Comparison of ENCODE assay signal across 8 cellular contexts in the genomic region with DNA sequence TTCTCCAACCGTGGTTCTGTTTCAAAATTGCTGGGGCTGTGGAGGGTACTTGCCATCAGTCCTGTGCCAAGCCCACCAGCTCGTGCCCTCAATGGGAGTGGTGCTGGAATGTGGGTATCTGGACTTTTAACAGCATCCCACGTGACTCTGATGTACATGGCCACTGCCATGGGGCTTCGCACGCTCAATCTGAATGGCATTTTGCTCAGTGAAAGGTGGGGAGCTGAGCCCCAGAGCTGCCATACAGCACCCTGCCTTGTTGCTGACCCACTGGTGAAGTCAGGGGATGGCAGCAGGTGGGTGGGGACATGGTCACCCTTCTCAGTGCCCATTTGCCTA. TPM values are rescaled to one million over a fixed set of nuclear protein-coding genes. Genes with fewer than 3 reads are reported as not detected.
DNase-seq lines count a peak whose midpoint lies in the region; ATAC-seq and TF ChIP-seq lines count a peak whose summit lies in the region.

No MANE protein-coding gene starts in this region.

- DNase-seq in Caco-2 = no peak
- DNase-seq in endothelial cell (ENCODE audit: low spot score) = no peak
- DNase-seq in trophoblast cell = no peak
- DNase-seq in PC-9 = no peak
- no peak for DNase-seq in activated CD4-positive, CD25-positive, alpha-beta regulatory T cell treated with anti-CD3 and anti-CD28 coated beads, Interleukin-2, amount 50 U/mL, for 72 hours

- H3K79me1 ChIP-seq in trophoblast cell (ENCODE audit: low read length) = peaks cover 10% of the 10 kb centered on the region

- H3K27ac ChIP-seq in OCI-LY3 (ENCODE audit: low read length) = peak overlapping the region; percentile 58
- no peak overlapping the region for H3K27ac ChIP-seq in trophoblast cell (ENCODE audit: low read depth, low read length)
- H3K27ac ChIP-seq in PC-9 = no peak overlapping the region

- H3K23ac ChIP-seq in trophoblast cell (ENCODE audit: low read length) = no peak overlapping the region

- BruUV-seq in Caco-2 (replicated peaks; lab: Mats Ljungman, UMichigan) (no TSS peak), PC-9 (replicated peaks; lab: Mats Ljungman, UMichigan) (no TSS peak)

- CTCF ChIA-PET in Caco-2 (lab: Charles Lee) (no interaction called here), PC-9 (lab: Charles Lee) (interaction anchor here (0.5 kb wide), 1 partner anchor 544 kb away, joined by 12 read pairs; no protein-coding TSS in a partner anchor)

- H3K4me1 ChIP-seq in Caco-2 (peaks cover 15% of the 10 kb centered on the region), OCI-LY3 (ENCODE audit: low read length) (peaks cover 42% of the 10 kb centered on the region), trophoblast cell (ENCODE audit: control insufficient read depth in 1 of 2, insufficient read depth in 2 of 2, low read length in 2 of 2) (peaks cover 11 to 13% of the 10 kb centered on the region in 2 experiments), PC-9 (replicated peaks; ENCODE audit: insufficient read depth) (no peaks in the 10 kb centered on the region; the same call in 1 of the 2 replicates)

- H3K79me2 ChIP-seq in OCI-LY3 (ENCODE audit: low read length) (peaks cover 29% of the 10 kb centered on the region), trophoblast cell (ENCODE audit: control insufficient read depth, insufficient read depth, low read length, poor library complexity) (peaks cover 3% of the 10 kb centered on the region), PC-9 (ENCODE audit: low read depth) (no peaks in the 10 kb centered on the region)

- H3K4ac ChIP-seq in trophoblast cell (ENCODE audit: low read depth, low read length) = no peak overlapping the region

- no peak overlapping the region for H4K8ac ChIP-seq in trophoblast cell (ENCODE audit: low read depth, low read length)

- no CpG with 5 or more reads among the region's 5 CpGs for WGBS in trophoblast cell (ENCODE audit: extremely low coverage, insufficient coverage, insufficient read length)

- H3K9me3 ChIP-seq in Caco-2 = no peaks in the 10 kb centered on the region
- H3K9me3 ChIP-seq in OCI-LY3 (ENCODE audit: insufficient read depth, low read length) = no peaks in the 10 kb centered on the region
- H3K9me3 ChIP-seq in trophoblast cell (ENCODE audit: insufficient read depth, low read depth, low read length) = no peaks in the 10 kb centered on the region
- no peaks in the 10 kb centered on the region for H3K9me3 ChIP-seq in PC-9 (ENCODE audit: insufficient read depth, low read depth)

- no peaks in the 10 kb centered on the region for H3K36me3 Mint-ChIP-seq in Caco-2 (ENCODE audit: insufficient read depth, unreplicated experiment)
- peaks cover 5% of the 10 kb centered on the region for H3K36me3 Mint-ChIP-seq in endothelial cell (ENCODE audit: low read depth, unreplicated experiment)

- peak overlapping the region; percentile 71 for H3K27ac Mint-ChIP-seq in Caco-2 (ENCODE audit: unreplicated experiment)
- no peak overlapping the region for H3K27ac Mint-ChIP-seq in endothelial cell (ENCODE audit: unreplicated experiment)

- H3K9ac ChIP-seq in OCI-LY3 (ENCODE audit: low read length) = peak overlapping the region; percentile 60; the same call in 1 of the 2 replicates
- H3K9ac ChIP-seq in trophoblast cell (ENCODE audit: low read length) = no peak overlapping the region

- H4K12ac ChIP-seq in trophoblast cell (ENCODE audit: low read depth, low read length) = no peak overlapping the region

- no peak overlapping the region for H2BK5ac ChIP-seq in trophoblast cell (ENCODE audit: low read depth, low read length, poor library complexity)

- ATAC-seq in GM21381 (IDR thresholded peaks at IDR 0.05; ENCODE audit: unreplicated experiment) (no peak), GM21528 (IDR thresholded peaks at IDR 0.05; ENCODE audit: low FRiP score, unreplicated experiment) (no peak)

- H3K27me3 Mint-ChIP-seq in Caco-2 (ENCODE audit: insufficient read depth, unreplicated experiment) (no peaks in the 10 kb centered on the region), endothelial cell (ENCODE audit: unreplicated experiment) (peaks cover 13% of the 10 kb centered on the region)

- H2BK12ac ChIP-seq in trophoblast cell (ENCODE audit: low read length) = peak overlapping the region; percentile 44

- H3K4me3 Mint-ChIP-seq in Caco-2 (ENCODE audit: unreplicated experiment) = peak overlapping the region; percentile 85
- peak overlapping the region; percentile 96 for H3K4me3 Mint-ChIP-seq in endothelial cell (ENCODE audit: unreplicated experiment)

- H3F3A ChIP-seq in PC-9 (ENCODE audit: insufficient read depth, low read depth) = 0 out of 2 replicates have a peak, but pooled peaks cover 7% of the 10 kb centered on the region

- H3K9me2 ChIP-seq in PC-9 (ENCODE audit: insufficient read depth) = no peaks in the 10 kb centered on the region

- no peaks in the 10 kb centered on the region for H3K9me3 Mint-ChIP-seq in Caco-2 (ENCODE audit: unreplicated experiment)
- no peaks in the 10 kb centered on the region for H3K9me3 Mint-ChIP-seq in endothelial cell (ENCODE audit: unreplicated experiment)

- H2AK5ac ChIP-seq in trophoblast cell (ENCODE audit: low read length) = peak overlapping the region; percentile 44

- H3K4me3 ChIP-seq in Caco-2 (ENCODE audit: low read depth, low read length) (no peak overlapping the region), OCI-LY3 (ENCODE audit: low read length) (peak overlapping the region; percentile 77), trophoblast cell (ENCODE audit: low read depth, low read length) (no peak overlapping the region), PC-9 (no peak overlapping the region)

- H3K14ac ChIP-seq in trophoblast cell (ENCODE audit: low read length) = no peak overlapping the region

- peak overlapping the region; percentile 36; the same call in 1 of the 2 replicates for H2AFZ ChIP-seq in OCI-LY3 (ENCODE audit: low read depth, low read length)
- no peak overlapping the region for H2AFZ ChIP-seq in trophoblast cell (ENCODE audit: insufficient read depth, low read length, poor library complexity)
- no peak overlapping the region for H2AFZ ChIP-seq in PC-9

- peak overlapping the region; percentile 4 for H4K91ac ChIP-seq in trophoblast cell (ENCODE audit: low read depth, low read length)

- H2BK120ac ChIP-seq in trophoblast cell (ENCODE audit: insufficient read depth, low read length, poor library complexity) = no peak overlapping the region

- no peaks in the 10 kb centered on the region for H4K20me1 ChIP-seq in OCI-LY3 (ENCODE audit: insufficient read depth, low read length)
- no peaks in the 10 kb centered on the region for H4K20me1 ChIP-seq in PC-9 (ENCODE audit: insufficient read depth)

- H3K27me3 ChIP-seq in Caco-2 (replicated peaks; ENCODE audit: control insufficient read depth, insufficient read depth, low read length) (no peaks in the 10 kb centered on the region), OCI-LY3 (ENCODE audit: low read depth, low read length) (no peaks in the 10 kb centered on the region), trophoblast cell (ENCODE audit: insufficient read depth, low read length) (peaks cover 7% of the 10 kb centered on the region), PC-9 (ENCODE audit: insufficient read depth, low read depth) (peaks cover 41% of the 10 kb centered on the region)

- H3K4me2 ChIP-seq in OCI-LY3 (ENCODE audit: low read length) (peak overlapping the region; percentile 97), trophoblast cell (ENCODE audit: low read length) (peak overlapping the region; percentile 40), PC-9 (no peak overlapping the region)

- POLR2A ChIA-PET in Caco-2 (lab: Charles Lee) = no interaction called here
- POLR2A ChIA-PET in PC-9 (lab: Charles Lee; ENCODE audit: unreplicated experiment) = no interaction called here

- intact Hi-C loops in Caco-2 (cut with micrococcal nuclease; ENCODE audit: unreplicated experiment) = no loop called here
- intact Hi-C loops in PC-9 (cut with micrococcal nuclease; ENCODE audit: unreplicated experiment) = no loop called here

- H3K18ac ChIP-seq in trophoblast cell (ENCODE audit: low read length) = no peak overlapping the region

- H3K4me1 Mint-ChIP-seq in Caco-2 (ENCODE audit: low read depth, unreplicated experiment) (peaks cover 16% of the 10 kb centered on the region), endothelial cell (ENCODE audit: unreplicated experiment) (peaks cover 46% of the 10 kb centered on the region)

- TF ChIP-seq CTCF in Caco-2 (IDR thresholded peaks at IDR 0.05; ENCODE audit: insufficient read depth in 1 of 2, low read depth in 1 of 2, low read length in 1 of 2, severe bottlenecking in 1 of 2, unreplicated experiment in 1 of 2) (no peak), OCI-LY3 (IDR thresholded peaks at IDR 0.05; ENCODE audit: low read depth, low read length) (no peak), endothelial cell (IDR thresholded peaks at IDR 0.05; ENCODE audit: unreplicated experiment) (no peak), PC-9 (conservative IDR thresholded peaks at IDR 0.05) (no peak)

- H3K36me3 ChIP-seq in Caco-2 (ENCODE audit: control insufficient read depth, insufficient read depth, low read length) (no peaks in the 10 kb centered on the region), OCI-LY3 (replicated peaks; ENCODE audit: low read depth, low read length) (peaks cover 6% of the 10 kb centered on the region), trophoblast cell (ENCODE audit: control insufficient read depth in 1 of 2, insufficient read depth in 2 of 2, low read length in 2 of 2) (no peaks in the 10 kb centered on the region), PC-9 (ENCODE audit: low read depth) (no peaks in the 10 kb centered on the region)

RNA-seq across cellular contexts. Expression of a gene that starts 16.6 kb away (rescaled TPM):
- 22.4 and 25.1 TPM in 2 replicates for total RNA-seq in Caco-2 (2022)
- 94.3 TPM for total RNA-seq in endothelial cell (ENCODE audit: unreplicated experiment)
- polyA plus RNA-seq in trophoblast cell (2013) = 52.3 and 58.9 TPM in 2 replicates
- total RNA-seq in PC-9 (2021) = 1.8 and 2.0 TPM in 2 replicates

RNA-seq across cellular contexts. Expression of a gene that starts 37.2 kb away (rescaled TPM):
- total RNA-seq in Caco-2 (2022) (not detected in 2 replicates), endothelial cell (ENCODE audit: unreplicated experiment) (12.0 TPM), PC-9 (2021) (0.25 TPM in 1 of 2 replicates, not detected in the other)
- polyA plus RNA-seq in trophoblast cell (2013) = 9.5 and 10.0 TPM in 2 replicates

Comparison
In these comparisons a context has a peak if more than half of its experiments do, and no peak if none do; other contexts are left out.
1. RNA of a gene that starts 37.2 kb away (total RNA-seq): 12.0 TPM in endothelial cell (single experiment); not detected in Caco-2 and 0.25 TPM in PC-9; every median in the first group is over 10 times any median in the second.